Comparison of ENCODE assay signal across 8 cellular contexts in genomic region chr9:35102769-35103659, GRCh38. TPM values are rescaled to one million over a fixed set of nuclear protein-coding genes. Genes with fewer than 3 reads are reported as not detected.
A peak's percentile ranks its signal among the peaks of the same experiment; 100 is the strongest.
DNase-seq lines count a peak whose midpoint lies in the region; ATAC-seq lines count a peak whose summit lies in the region.

TSS of gene STOML2 (minus strand) at chr9:35103131. CDS start at chr9:35103094, 37 bp downstream.

- H3K4me1 ChIP-seq in BLaER1 treated with 17β-estradiol and CSF1 and Interleukin-3, amounts not matched to agents 10 nM and 100 nM = peaks cover 25 to 51% (median 32%) of the 10 kb centered on the region in 10 experiments

- DNase-seq in NCI-H748 (lab: John Stamatoyannopoulos, UW; ENCODE audit: unreplicated experiment) (peak; percentile 99), left lobe of liver (ENCODE audit: low spot score) (peak; percentile 95)
- peak; percentile 88 for DNase-seq in activated CD4-positive, alpha-beta T cell treated with anti-CD3 and anti-CD28 coated beads, Interleukin-2, amount 50 U/mL, for 1 hour
- DNase-seq in stimulated activated CD4-positive, alpha-beta T cell treated with anti-CD3 and anti-CD28 coated beads, Interleukin-2, amount 100 ng/mL, for 4 hours (ENCODE audit: low read depth) = peak; percentile 90

- H3K27me3 ChIP-seq in BLaER1 treated with 17β-estradiol and CSF1 and Interleukin-3, amounts not matched to agents 10 nM and 100 nM = no peaks in the 10 kb centered on the region

- peak within 1 kb of the TSS; percentile 98 for H3K4me3 Mint-ChIP-seq in dendritic cell treated with granulocyte-macrophage colony-stimulating factor and Interleukin-4, amounts not matched to agents 40 ng/mL and 50 ng/mL, for 4 days

- H3K27me3 Mint-ChIP-seq in dendritic cell treated with granulocyte-macrophage colony-stimulating factor and Interleukin-4, amounts not matched to agents 40 ng/mL and 50 ng/mL, for 4 days = no peaks in the 10 kb centered on the region

- intact Hi-C loops in dendritic cell treated with granulocyte-macrophage colony-stimulating factor and Interleukin-4, amounts not matched to agents 40 ng/mL and 50 ng/mL, for 4 days (cut with micrococcal nuclease) = loop anchor here (1.0 to 5.0 kb wide), 3 partner anchors 8 to 629 kb away; partner anchors contain the start of genes CREB3 and TLN1

- H3K27ac ChIP-seq in BLaER1 treated with 17β-estradiol and CSF1 and Interleukin-3, amounts not matched to agents 10 nM and 100 nM = peak within 1 kb of the TSS; percentile 85 to 92 (median 91)

- peak within 1 kb of the TSS; percentile 71 to 92 (median 79) for H3K4me3 ChIP-seq in BLaER1 treated with 17β-estradiol and CSF1 and Interleukin-3, amounts not matched to agents 10 nM and 100 nM

- H3K9me3 Mint-ChIP-seq in dendritic cell treated with granulocyte-macrophage colony-stimulating factor and Interleukin-4, amounts not matched to agents 40 ng/mL and 50 ng/mL, for 4 days = no peaks in the 10 kb centered on the region

- peaks cover 0 to 48% (median 0%) of the 10 kb centered on the region in 11 experiments; a peak in 8 of 22 replicates for H4K20me1 ChIP-seq in BLaER1 treated with 17β-estradiol and CSF1 and Interleukin-3, amounts not matched to agents 10 nM and 100 nM

- peak within 1 kb of the TSS; percentile 96 to 100 (median 97) for H3K4me2 ChIP-seq in BLaER1 treated with 17β-estradiol and CSF1 and Interleukin-3, amounts not matched to agents 10 nM and 100 nM

- no peaks in the 10 kb centered on the region for H3K9me3 ChIP-seq in BLaER1 treated with 17β-estradiol and CSF1 and Interleukin-3, amounts not matched to agents 10 nM and 100 nM (replicated peaks in 1 of 11)

- peak within 1 kb of the TSS; percentile 93 for H3K27ac Mint-ChIP-seq in dendritic cell treated with granulocyte-macrophage colony-stimulating factor and Interleukin-4, amounts not matched to agents 40 ng/mL and 50 ng/mL, for 4 days

- H3K36me3 ChIP-seq in BLaER1 treated with 17β-estradiol and CSF1 and Interleukin-3, amounts not matched to agents 10 nM and 100 nM = peaks cover 63 to 72% (median 68%) of the 10 kb centered on the region in 11 experiments

- H3K4me1 Mint-ChIP-seq in dendritic cell treated with granulocyte-macrophage colony-stimulating factor and Interleukin-4, amounts not matched to agents 40 ng/mL and 50 ng/mL, for 4 days (ENCODE audit: low read depth) = peaks cover 58% of the 10 kb centered on the region

- H3K9ac ChIP-seq in BLaER1 treated with 17β-estradiol and CSF1 and Interleukin-3, amounts not matched to agents 10 nM and 100 nM = peak within 1 kb of the TSS; percentile 84 to 95 (median 93)

- ATAC-seq in GM19351 (IDR thresholded peaks at IDR 0.05; ENCODE audit: unreplicated experiment) (peak; percentile 98), HG03521 (IDR thresholded peaks at IDR 0.05; ENCODE audit: unreplicated experiment) (peak; percentile 88), left lobe of liver (peak; percentile 97)

- H3K36me3 Mint-ChIP-seq in dendritic cell treated with granulocyte-macrophage colony-stimulating factor and Interleukin-4, amounts not matched to agents 40 ng/mL and 50 ng/mL, for 4 days (ENCODE audit: low read depth) = peaks cover 83% of the 10 kb centered on the region

RNA-seq across cellular contexts. Expression of gene STOML2, which starts in this region (rescaled TPM):
- total RNA-seq in left lobe of liver = 64.3 TPM

Comparison
In these comparisons a context has a peak if more than half of its experiments do, and no peak if none do; other contexts are left out.
1. Peak in every context shown above with its lines: DNase-seq, ATAC-seq, H3K4me3 ChIP-seq and H3K27ac ChIP-seq.